Comparison of ENCODE assay signal across 18 cellular contexts in the genomic region with DNA sequence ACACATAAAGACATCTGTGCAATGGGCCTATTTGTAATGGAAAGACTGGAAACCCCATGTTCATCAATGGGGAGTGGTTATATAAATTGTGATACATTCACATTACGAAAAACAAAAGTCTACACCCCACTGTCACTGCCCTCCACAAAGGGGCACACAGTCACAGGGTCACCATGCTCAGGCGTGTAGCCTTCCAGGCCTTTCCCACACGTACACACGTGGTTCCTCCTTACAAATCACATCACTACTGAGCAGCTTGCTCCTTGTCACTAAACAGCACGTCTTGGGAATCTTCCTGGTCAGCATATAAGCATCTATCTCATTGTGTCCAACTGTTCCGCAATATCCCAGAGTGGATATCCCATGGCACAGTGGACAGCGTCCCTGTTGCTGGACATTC.
"Had no signal": no experiment of that assay in that cellular context is flagged by ENCODE, and none has a peak within 500 bp of the region (broad histone marks: within the 10 kb centered on the region; RNA-seq: fewer than 3 reads in every experiment).

No MANE protein-coding gene starts in this region.

- ATAC-seq: heart right ventricle; naive thymus-derived CD4-positive, alpha-beta T cell; pancreas; right lobe of liver; stimulated activated naive CD8-positive, alpha-beta T cell treated with anti-CD3 and anti-CD28 coated beads, Interleukin-15, amount 100 ng/mL, for 72 hours had no signal

- H3K36me3 Mint-ChIP-seq: naive thymus-derived CD4-positive, alpha-beta T cell; stimulated activated naive B cell treated with anti-CD40 and anti-IgM and Interleukin-4, amounts not matched to agents 10 μg/mL and 1 μg/mL and 100 μg/mL, for 72 hours had no signal

- H3K9me3 Mint-ChIP-seq: naive thymus-derived CD4-positive, alpha-beta T cell; neural crest cell; stimulated activated naive B cell treated with anti-CD40 and anti-IgM and Interleukin-4, amounts not matched to agents 10 μg/mL and 1 μg/mL and 100 μg/mL, for 72 hours; stimulated activated naive CD8-positive, alpha-beta T cell treated with anti-CD3 and anti-CD28 coated beads, Interleukin-15, amount 100 ng/mL, for 72 hours had no signal

- H3K4me3 Mint-ChIP-seq: naive thymus-derived CD4-positive, alpha-beta T cell; neural crest cell; stimulated activated naive B cell treated with anti-CD40 and anti-IgM and Interleukin-4, amounts not matched to agents 10 μg/mL and 1 μg/mL and 100 μg/mL, for 72 hours; stimulated activated naive CD8-positive, alpha-beta T cell treated with anti-CD3 and anti-CD28 coated beads, Interleukin-15, amount 100 ng/mL, for 72 hours had no signal

- H3K27me3 ChIP-seq: colonic mucosa, heart right ventricle, pancreas, right lobe of liver, transverse colon had no signal

- H3K27ac Mint-ChIP-seq: naive thymus-derived CD4-positive, alpha-beta T cell; progenitor cell of endocrine pancreas; stimulated activated naive B cell treated with anti-CD40 and anti-IgM and Interleukin-4, amounts not matched to agents 10 μg/mL and 1 μg/mL and 100 μg/mL, for 72 hours; stimulated activated naive CD8-positive, alpha-beta T cell treated with anti-CD3 and anti-CD28 coated beads, Interleukin-15, amount 100 ng/mL, for 72 hours had no signal

- H3K36me3 ChIP-seq: colonic mucosa, heart right ventricle, pancreas, right lobe of liver, thoracic aorta, transverse colon had no signal

- H3K27me3 Mint-ChIP-seq: progenitor cell of endocrine pancreas; stimulated activated naive B cell treated with anti-CD40 and anti-IgM and Interleukin-4, amounts not matched to agents 10 μg/mL and 1 μg/mL and 100 μg/mL, for 72 hours; stimulated activated naive CD8-positive, alpha-beta T cell treated with anti-CD3 and anti-CD28 coated beads, Interleukin-15, amount 100 ng/mL, for 72 hours had no signal

- H3K4me3 ChIP-seq: colonic mucosa, heart right ventricle, pancreas, right lobe of liver, thoracic aorta, transverse colon had no signal

- H3K27ac ChIP-seq: colonic mucosa, right lobe of liver, transverse colon had no signal

- H3K9me3 ChIP-seq: colonic mucosa, heart right ventricle, pancreas, right lobe of liver, thoracic aorta, transverse colon had no signal

- H3K4me1 ChIP-seq: colonic mucosa had no signal

- DNase-seq: colonic mucosa; dermis blood vessel endothelial cell; heart right ventricle; kidney glomerular epithelial cell; mesendoderm; naive thymus-derived CD4-positive, alpha-beta T cell; pancreas; retina; right lobe of liver; stimulated activated CD4-positive, alpha-beta T cell treated with anti-CD3 and anti-CD28 coated beads, Interleukin-2, amount 100 ng/mL, for 24 hours; stimulated activated CD4-positive, alpha-beta T cell treated with anti-CD3 and anti-CD28 coated beads, Interleukin-4, amount 100 ng/mL, for 4 hours; stimulated activated naive B cell treated with anti-CD40 and anti-IgM and Interleukin-4, amounts not matched to agents 10 μg/mL and 1 μg/mL and 100 μg/mL, for 72 hours; stimulated activated naive CD8-positive, alpha-beta T cell treated with anti-CD3 and anti-CD28 coated beads, Interleukin-15, amount 100 ng/mL, for 72 hours; substantia nigra; transverse colon had no signal
